ENCODE assay signal across 36 cellular contexts in genomic region chr13:25843692-25844091, GRCh38.
"Had no signal": no experiment of that assay in that cellular context is flagged by ENCODE, and none has a peak within 500 bp of the region (broad histone marks: within the 10 kb centered on the region; RNA-seq: fewer than 3 reads in every experiment).

No MANE protein-coding gene starts in this region.

- ATAC-seq: activated CD4-positive, alpha-beta T cell treated with anti-CD3 and anti-CD28 coated beads for 36 hours; activated CD8-positive, alpha-beta T cell treated with anti-CD3 and anti-CD28 coated beads for 36 hours; activated naive CD4-positive, alpha-beta T cell treated with anti-CD3 and anti-CD28 coated beads, Interleukin-2, amount 50 U/mL, for 72 hours; effector memory CD8-positive, alpha-beta T cell; gastroesophageal sphincter; T-helper 17 cell had no signal

- H3K27ac Mint-ChIP-seq: activated CD4-positive, alpha-beta T cell treated with anti-CD3 and anti-CD28 coated beads for 36 hours; activated CD4-positive, alpha-beta T cell treated with anti-CD3 and anti-CD28 coated beads, Interleukin-2, amount 10 ng/mL, durations not matched to agents 24 days and 14 days; activated CD8-positive, alpha-beta T cell treated with anti-CD3 and anti-CD28 coated beads for 36 hours; activated naive CD4-positive, alpha-beta T cell treated with anti-CD3 and anti-CD28 coated beads, Interleukin-2, amount 10 ng/mL, durations not matched to agents 7 days and 5 days; activated naive CD4-positive, alpha-beta T cell treated with anti-CD3 and anti-CD28 coated beads, Interleukin-2, amount 50 U/mL, for 72 hours; activated naive CD8-positive, alpha-beta T cell treated with anti-CD3 and anti-CD28 coated beads, Interleukin-2, amount 10 ng/mL, durations not matched to agents 7 days and 5 days; activated T-helper 1 cell treated with anti-CD3 and anti-CD28 coated beads, Interleukin-12 subunit alpha, Interleukin-12 subunit beta, Interleukin-2, Interleukin-4 antibody, amounts not matched to agents 30 ng/mL and 10 ng/mL and 1 ng/mL, durations not matched to agents 14 hours and 24 hours and 36 hours; activated T-helper 2 cell treated with anti-CD3 and anti-CD28 coated beads, Interferon-gamma antibody, Interleukin-2, Interleukin-4, amounts not matched to agents 10 μg/mL and 5 μg/mL and 100 μg/mL, durations not matched to agents 14 hours and 24 hours and 36 hours; brain; dendritic cell treated with granulocyte-macrophage colony-stimulating factor and Interleukin-4, amounts not matched to agents 40 ng/mL and 50 ng/mL, for 4 days; T-helper 17 cell; T-helper 2 cell treated with Interferon-gamma antibody and Interleukin-4, amounts not matched to agents 5 μg/mL and 100 μg/mL, for 36 hours had no signal

- H3K36me3 Mint-ChIP-seq: activated naive CD4-positive, alpha-beta T cell treated with anti-CD3 and anti-CD28 coated beads, Interleukin-2, amount 10 ng/mL, durations not matched to agents 7 days and 5 days had no signal

- H3K4me3 Mint-ChIP-seq: activated CD4-positive, alpha-beta T cell treated with anti-CD3 and anti-CD28 coated beads for 36 hours; activated CD4-positive, alpha-beta T cell treated with anti-CD3 and anti-CD28 coated beads, Interleukin-2, amount 10 ng/mL, durations not matched to agents 24 days and 14 days; activated CD8-positive, alpha-beta T cell treated with anti-CD3 and anti-CD28 coated beads for 36 hours; activated naive CD4-positive, alpha-beta T cell treated with anti-CD3 and anti-CD28 coated beads, Interleukin-2, amount 10 ng/mL, durations not matched to agents 7 days and 5 days; activated naive CD8-positive, alpha-beta T cell treated with anti-CD3 and anti-CD28 coated beads, Interleukin-2, amount 10 ng/mL, durations not matched to agents 7 days and 5 days; activated T-helper 1 cell treated with anti-CD3 and anti-CD28 coated beads, Interleukin-12 subunit alpha, Interleukin-12 subunit beta, Interleukin-2, Interleukin-4 antibody, amounts not matched to agents 30 ng/mL and 10 ng/mL and 1 ng/mL, durations not matched to agents 14 hours and 24 hours and 36 hours; brain; dendritic cell treated with granulocyte-macrophage colony-stimulating factor and Interleukin-4, amounts not matched to agents 40 ng/mL and 50 ng/mL, for 4 days; effector memory CD8-positive, alpha-beta T cell; T-helper 17 cell; T-helper 2 cell treated with Interferon-gamma antibody and Interleukin-4, amounts not matched to agents 5 μg/mL and 100 μg/mL, for 36 hours had no signal

- DNase-seq: activated CD4-positive, alpha-beta T cell treated with anti-CD3 and anti-CD28 coated beads for 36 hours; activated CD4-positive, alpha-beta T cell treated with anti-CD3 and anti-CD28 coated beads, Interleukin-2, amount 10 ng/mL, durations not matched to agents 24 days and 14 days; activated CD4-positive, alpha-beta T cell treated with anti-CD3 and anti-CD28 coated beads, Interleukin-2, amount 50 U/mL, for 4 hours; activated CD4-positive, CD25-positive, alpha-beta regulatory T cell; activated CD4-positive, CD25-positive, alpha-beta regulatory T cell treated with anti-CD3 and anti-CD28 coated beads, Interleukin-2, amount 50 U/mL, for 72 hours; activated CD8-positive, alpha-beta memory T cell treated with anti-CD3 and anti-CD28 coated beads for 24 hours; activated CD8-positive, alpha-beta memory T cell treated with anti-CD3 and anti-CD28 coated beads, Interleukin-2, amount 50 U/mL, for 4 hours; activated CD8-positive, alpha-beta T cell treated with anti-CD3 and anti-CD28 coated beads for 36 hours; activated effector memory CD4-positive, alpha-beta T cell treated with anti-CD3 and anti-CD28 coated beads, Interleukin-2, amount 50 U/mL, for 16 hours; activated naive CD4-positive, alpha-beta T cell; activated naive CD4-positive, alpha-beta T cell treated with anti-CD3 and anti-CD28 coated beads, Interleukin-2, amount 10 ng/mL, durations not matched to agents 7 days and 5 days; activated naive CD8-positive, alpha-beta T cell treated with anti-CD3 and anti-CD28 coated beads, Interleukin-2, amount 10 ng/mL, durations not matched to agents 7 days and 5 days; activated T-cell treated with anti-CD3 and anti-CD28 coated beads, Interleukin-2, amount 50 U/mL, for 1 hour; activated T-cell treated with anti-CD3 and anti-CD28 coated beads, Interleukin-2, amount 50 U/mL, for 48 hours; central memory CD4-positive, alpha-beta T cell; cerebellar nuclear complex; colonic mucosa; dorsolateral prefrontal cortex; effector memory CD8-positive, alpha-beta T cell; esophagus squamous epithelium; foreskin melanocyte; head of caudate nucleus; T-helper 1 cell; T-helper 17 cell; T1000 had no signal

- H3K4me3 ChIP-seq: ascending aorta, breast epithelium, cardiac muscle cell, colonic mucosa, dorsolateral prefrontal cortex, esophagus squamous epithelium, gastroesophageal sphincter had no signal

- H3K27ac ChIP-seq: ascending aorta, breast epithelium, cardiac muscle cell, colonic mucosa, dorsolateral prefrontal cortex, epithelial cell of prostate, esophagus squamous epithelium, gastroesophageal sphincter had no signal

- H3K36me3 ChIP-seq: ascending aorta, breast epithelium, cardiac muscle cell, colonic mucosa, esophagus squamous epithelium, gastroesophageal sphincter had no signal

- H3K27me3 ChIP-seq: ascending aorta, breast epithelium, cardiac muscle cell, colonic mucosa, dorsolateral prefrontal cortex, esophagus squamous epithelium, gastroesophageal sphincter had no signal

- H3K9me3 Mint-ChIP-seq: activated CD4-positive, alpha-beta T cell treated with anti-CD3 and anti-CD28 coated beads, Interleukin-2, amount 10 ng/mL, durations not matched to agents 24 days and 14 days; activated CD8-positive, alpha-beta T cell treated with anti-CD3 and anti-CD28 coated beads for 36 hours; activated naive CD8-positive, alpha-beta T cell treated with anti-CD3 and anti-CD28 coated beads, Interleukin-2, amount 10 ng/mL, durations not matched to agents 7 days and 5 days; activated T-helper 2 cell treated with anti-CD3 and anti-CD28 coated beads, Interferon-gamma antibody, Interleukin-2, Interleukin-4, amounts not matched to agents 10 μg/mL and 5 μg/mL and 100 μg/mL, durations not matched to agents 14 hours and 24 hours and 36 hours; dendritic cell treated with granulocyte-macrophage colony-stimulating factor and Interleukin-4, amounts not matched to agents 40 ng/mL and 50 ng/mL, for 4 days; effector memory CD8-positive, alpha-beta T cell; T-helper 2 cell treated with Interferon-gamma antibody and Interleukin-4, amounts not matched to agents 5 μg/mL and 100 μg/mL, for 36 hours had no signal

- H3K9me3 ChIP-seq: ascending aorta, breast epithelium, colonic mucosa, esophagus squamous epithelium, gastroesophageal sphincter had no signal

- H3K4me1 ChIP-seq: ascending aorta, breast epithelium, colonic mucosa, gastroesophageal sphincter had no signal
